ENCODE assay signal across 8 cellular contexts in the genomic region with DNA sequence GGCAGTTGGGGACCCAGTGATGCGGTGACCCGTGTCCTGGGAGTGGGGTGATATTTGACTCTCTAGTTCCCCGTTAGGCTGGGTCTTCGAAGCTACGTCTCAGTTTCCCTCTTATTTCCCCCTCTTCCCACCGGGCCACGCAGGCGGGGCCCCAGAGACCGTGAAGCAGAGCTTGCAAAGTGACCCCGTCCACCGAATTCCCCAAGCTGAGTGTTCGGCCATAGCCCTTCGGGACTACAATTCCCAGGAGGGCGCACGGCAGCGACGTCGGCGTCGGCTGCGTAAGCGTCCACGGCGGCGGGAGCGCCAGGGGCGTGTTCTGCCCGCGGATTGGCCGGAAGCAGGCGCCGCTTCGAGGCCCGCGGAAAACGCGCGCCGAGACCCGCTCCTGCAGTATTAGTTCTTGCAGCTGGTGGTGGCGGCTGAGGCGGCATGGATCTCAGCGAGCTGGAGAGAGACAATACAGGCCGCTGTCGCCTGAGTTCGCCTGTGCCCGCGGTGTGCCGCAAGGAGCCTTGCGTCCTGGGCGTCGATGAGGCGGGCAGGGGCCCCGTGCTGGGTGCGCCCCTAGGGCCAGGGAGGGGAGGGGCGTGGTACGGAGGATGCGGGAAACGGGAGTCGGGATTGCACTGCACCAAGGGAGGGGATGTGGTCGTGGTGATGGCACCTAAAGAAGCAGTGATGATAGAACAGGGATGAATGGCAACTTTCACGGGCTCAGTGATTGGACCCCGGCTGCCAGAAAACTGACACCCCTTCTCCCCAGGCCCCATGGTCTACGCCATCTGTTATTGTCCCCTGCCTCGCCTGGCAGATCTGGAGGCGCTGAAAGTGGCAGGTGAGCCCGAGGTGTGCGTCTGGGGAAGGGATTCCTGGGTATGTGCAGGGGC. TPM values are rescaled to one million over a fixed set of nuclear protein-coding genes. Genes with fewer than 3 reads are reported as not detected.
DNase-seq lines count a peak whose midpoint lies in the region; ATAC-seq and TF ChIP-seq lines count a peak whose summit lies in the region.

A gene (plus strand): TSS at position 343 of the 890 bp plus-strand sequence. CDS start 90 bp downstream, at position 433.

- H3K27me3 ChIP-seq in adrenal gland = no peaks in the 10 kb centered on the region
- H3K27me3 ChIP-seq in heart left ventricle = peaks cover 0 to 2% (median 0%) of the 10 kb centered on the region in 9 donors
- H3K27me3 ChIP-seq in upper lobe of right lung = no peaks in the 10 kb centered on the region

- peaks cover 10 to 18% of the 10 kb centered on the region in 2 donors for H3K4me1 ChIP-seq in adrenal gland (replicated peaks in 1 of 2)
- H3K4me1 ChIP-seq in heart left ventricle = peaks cover 6 to 26% (median 17%) of the 10 kb centered on the region in 12 donors
- H3K4me1 ChIP-seq in upper lobe of right lung = peaks cover 15% of the 10 kb centered on the region

- TF ChIP-seq POLR2A in adrenal gland (IDR thresholded peaks at IDR 0.05) (no peak), heart left ventricle (IDR thresholded peaks at IDR 0.05) (peak in 1 of 2 donors; percentile 48)

- H3K9me3 ChIP-seq in adrenal gland (replicated peaks in 1 of 3) = no peaks in the 10 kb centered on the region
- no peaks in the 10 kb centered on the region for H3K9me3 ChIP-seq in heart left ventricle
- no peaks in the 10 kb centered on the region for H3K9me3 ChIP-seq in upper lobe of right lung

- ATAC-seq in HG02571 (IDR thresholded peaks at IDR 0.05; ENCODE audit: unreplicated experiment) (peak; percentile 64), heart left ventricle (peak; percentile 87 to 95 (median 91)), upper lobe of right lung (peak; percentile 93)

- H3K36me3 ChIP-seq in adrenal gland (replicated peaks in 1 of 2) (no peaks in the 10 kb centered on the region), heart left ventricle (peaks cover 0 to 12% (median 4%) of the 10 kb centered on the region in 9 donors), upper lobe of right lung (peaks cover 8% of the 10 kb centered on the region)

- WGBS in adrenal gland, 4 donors = 0 to 80% (median 3%) methylated on average over 3 to 68 of the region's 68 CpGs
- WGBS in heart left ventricle, 4 donors = 4 to 6% (median 4%) methylated on average over 45 to 68 of the region's 68 CpGs

- H3K4me3 ChIP-seq in adrenal gland (peak within 1 kb of the TSS in 2 of 4 donors; percentile 31 to 62), heart left ventricle (peak within 1 kb of the TSS; percentile 18 to 85 (median 66)), upper lobe of right lung (peak within 1 kb of the TSS; percentile 67)

- peak in 3 of 6 experiments; percentile 23 to 27 (median 23) for TF ChIP-seq CTCF in adrenal gland (IDR thresholded peaks at IDR 0.05)
- TF ChIP-seq CTCF in heart left ventricle (IDR thresholded peaks at IDR 0.05) = peak in 3 of 12 donors; percentile 11 to 18 (median 14)
- no peak for TF ChIP-seq CTCF in upper lobe of right lung (IDR thresholded peaks at IDR 0.05)

- intact Hi-C loops in adrenal gland (cut with DNase I) = no loop called here
- intact Hi-C loops in heart left ventricle (cut with DNase I) = loop anchor here in 1 of 10 donors (5.0 kb wide), 1 partner anchor 36 kb away; no protein-coding TSS in a partner anchor
- intact Hi-C loops in posterior cingulate gyrus (cut with DNase I) = no loop called here
- intact Hi-C loops in upper lobe of right lung (cut with DNase I) = no loop called here

- H3K27ac ChIP-seq in adrenal gland (peak within 1 kb of the TSS in 2 of 5 donors; percentile 53 to 78), heart left ventricle (peak within 1 kb of the TSS in 10 of 12 donors; percentile 3 to 72 (median 62)), upper lobe of right lung (peak within 1 kb of the TSS; percentile 32)

- DNase-seq in GDM1 (lab: John Stamatoyannopoulos, UW) (peak; percentile 82), NCI-H1105 treated with DMSO at 0.1 percent for 48 hours (lab: John Stamatoyannopoulos, UW) (peak; percentile 91), T follicular helper cell (ENCODE audit: low read depth) (peak; percentile 80), adrenal gland (peak; percentile 87 to 94 (median 88)), heart left ventricle (peak; percentile 90 to 96 (median 92)), posterior cingulate gyrus (peak; percentile 84 to 100 (median 92)), upper lobe of right lung (peak; percentile 95)

RNA-seq across cellular contexts. Expression of the gene that starts here (rescaled TPM):
- 1 to 10 TPM; 2.8 to 8.6 (median 6.2) TPM for total RNA-seq in adrenal gland
- 1 to 10 TPM; 1.8 to 4.3 (median 3.4) TPM for polyA plus RNA-seq in adrenal gland
- 1 to 10 TPM in 8 of 9 donors, under 1 TPM in 1; 0.63 to 7.6 (median 4.0) TPM for total RNA-seq in heart left ventricle
- 1 to 10 TPM; 1.3 to 8.6 TPM for polyA plus RNA-seq in heart left ventricle
- 7.4 TPM for total RNA-seq in upper lobe of right lung
